ENCODE assay signal across 23 cellular contexts in genomic region chr5:169099801-169100734, GRCh38.
DNase-seq lines count a peak whose midpoint lies in the region; ATAC-seq, FAIRE-seq and TF ChIP-seq lines count a peak whose summit lies in the region.
"Had no signal": no experiment of that assay in that cellular context is flagged by ENCODE, and none has a peak within 500 bp of the region (broad histone marks: within the 10 kb centered on the region; RNA-seq: fewer than 3 reads in every experiment).

No MANE protein-coding gene starts in this region.

- BruUV-seq in HepG2 (replicated peaks; lab: Mats Ljungman, UMichigan) = no TSS peak

- 6% methylated on average over 10 of the region's 10 CpGs for WGBS in HepG2 (ENCODE audit: low lambda C conversion rate)
- 49% methylated on average over 9 of the region's 10 CpGs for WGBS in right lobe of liver (ENCODE audit: insufficient coverage, low coverage, low lambda C conversion rate, missing lambda C conversion rate)
- 56% methylated on average over 10 of the region's 10 CpGs for WGBS in right cardiac atrium
- WGBS in endodermal cell (ENCODE audit: insufficient coverage in 1 of 2, insufficient read length in 1 of 2), 2 experiments = 89 to 95% methylated on average over 6 to 9 of the region's 10 CpGs

- no peaks in the 10 kb centered on the region for H3K79me2 ChIP-seq in HepG2 (ENCODE audit: insufficient read depth, low read length)

- H3K27me3 Mint-ChIP-seq in endodermal cell (ENCODE audit: insufficient read depth) = peaks cover 41% of the 10 kb centered on the region

- peaks cover 31% of the 10 kb centered on the region for H3K4me1 Mint-ChIP-seq in endodermal cell
- H3K4me1 Mint-ChIP-seq: activated CD4-positive, alpha-beta T cell treated with anti-CD3 and anti-CD28 coated beads for 36 hours; activated naive CD4-positive, alpha-beta T cell treated with anti-CD3 and anti-CD28 coated beads, Interleukin-2, amount 50 U/mL, for 24 hours; immature natural killer cell; memory B cell had no signal

- POLR2A ChIA-PET in HepG2 (lab: Yijun Ruan, JAX) = no interaction called here

- no peak overlapping the region for H2AFZ ChIP-seq in HepG2 (ENCODE audit: low read length)

- no peak overlapping the region for H3K27ac Mint-ChIP-seq in endodermal cell
- H3K27ac Mint-ChIP-seq: activated CD4-positive, alpha-beta T cell treated with anti-CD3 and anti-CD28 coated beads for 36 hours; activated naive CD4-positive, alpha-beta T cell treated with anti-CD3 and anti-CD28 coated beads, Interleukin-2, amount 50 U/mL, for 24 hours; immature natural killer cell; memory B cell had no signal

- H3K36me3 ChIP-seq in HepG2 (replicated peaks in 1 of 2; ENCODE audit: control insufficient read depth in 1 of 2, insufficient read depth in 2 of 2, low read length in 2 of 2) (no peaks in the 10 kb centered on the region), right lobe of liver (no peaks in the 10 kb centered on the region), breast epithelium (no peaks in the 10 kb centered on the region), endodermal cell (ENCODE audit: control insufficient read depth, insufficient read depth, low read length) (no peaks in the 10 kb centered on the region)
- H3K36me3 ChIP-seq: transverse colon had no signal

- H3K9me3 ChIP-seq in HepG2 (ENCODE audit: low read length) = no peaks in the 10 kb centered on the region
- no peaks in the 10 kb centered on the region for H3K9me3 ChIP-seq in right lobe of liver
- no peaks in the 10 kb centered on the region for H3K9me3 ChIP-seq in breast epithelium
- H3K9me3 ChIP-seq in right cardiac atrium (ENCODE audit: control insufficient read depth, low read length) = no peaks in the 10 kb centered on the region
- H3K9me3 ChIP-seq in endodermal cell (ENCODE audit: control insufficient read depth, low read length) = no peaks in the 10 kb centered on the region
- H3K9me3 ChIP-seq: transverse colon had no signal

- CTCF ChIA-PET in HepG2 (lab: Yijun Ruan, JAX; ENCODE audit: low intra/inter-chr PET ratio, low total read pairs) = no interaction called here

- TF ChIP-seq POLR2A in HepG2 (IDR thresholded peaks at IDR 0.05; ENCODE audit: insufficient read depth in 1 of 2, low read depth in 2 of 2, low read length in 2 of 2) (no peak), right lobe of liver (IDR thresholded peaks at IDR 0.05) (no peak), breast epithelium (IDR thresholded peaks at IDR 0.05) (no peak)

- H3K27ac ChIP-seq in HepG2 (ENCODE audit: extremely low read length, insufficient read depth, low read length) (no peak overlapping the region), right lobe of liver (no peak overlapping the region), breast epithelium (peak overlapping the region; percentile 64 to 82), right cardiac atrium (ENCODE audit: low read length) (peak overlapping the region; percentile 66), endodermal cell (ENCODE audit: low read depth, low read length) (no peak overlapping the region)

- H3K9me3 Mint-ChIP-seq in endodermal cell = no peaks in the 10 kb centered on the region
- H3K9me3 Mint-ChIP-seq: activated naive CD4-positive, alpha-beta T cell treated with anti-CD3 and anti-CD28 coated beads, Interleukin-2, amount 50 U/mL, for 24 hours; nephron had no signal

- H3K9ac ChIP-seq in HepG2 (ENCODE audit: insufficient read depth, low read depth, low read length) (no peak overlapping the region), endodermal cell (ENCODE audit: extremely low read depth, low read length, poor library complexity, severe bottlenecking) (no peak overlapping the region)

- no peak for DNase-seq in HepG2 (ENCODE audit: low spot score)
- no peak for DNase-seq in right lobe of liver
- DNase-seq in breast epithelium (ENCODE audit: low spot score in 2 of 2) = peak in 1 of 2 donors; percentile 48
- no peak for DNase-seq in right cardiac atrium
- DNase-seq in endodermal cell = no peak
- DNase-seq in globus pallidus (ENCODE audit: low spot score) = no peak
- DNase-seq: activated CD4-positive, alpha-beta T cell treated with anti-CD3 and anti-CD28 coated beads for 36 hours; glutamatergic neuron; immature natural killer cell; KG1; NCI-H2227 treated with DMSO at 0.1 percent for 48 hours; retina; SHP77 treated with DMSO at 0.1 percent for 48 hours; stimulated activated CD4-positive, alpha-beta T cell treated with anti-CD3 and anti-CD28 coated beads, Interleukin-1b, Interleukin-23, amount 100 ng/mL, for 48 hours; T-helper 9 cell; transverse colon had no signal

- no peak for TF ChIP-seq EP300 in HepG2 (IDR thresholded peaks at IDR 0.05; ENCODE audit: low read depth in 2 of 2, low read length in 2 of 2)
- no peak for TF ChIP-seq EP300 in HepG2 (CRISPR knock-in tag; IDR thresholded peaks at IDR 0.05; ENCODE audit: borderline replicate concordance)

- no peak overlapping the region for H3K4me3 Mint-ChIP-seq in endodermal cell
- H3K4me3 Mint-ChIP-seq: activated CD4-positive, alpha-beta T cell treated with anti-CD3 and anti-CD28 coated beads for 36 hours; activated naive CD4-positive, alpha-beta T cell treated with anti-CD3 and anti-CD28 coated beads, Interleukin-2, amount 50 U/mL, for 24 hours; immature natural killer cell; memory B cell; nephron had no signal

- TF ChIP-seq CTCF in HepG2 (CRISPR knock-in tag; IDR thresholded peaks at IDR 0.05) = no peak
- no peak for TF ChIP-seq CTCF in right lobe of liver (IDR thresholded peaks at IDR 0.05)
- no peak for TF ChIP-seq CTCF in breast epithelium (IDR thresholded peaks at IDR 0.05)
- TF ChIP-seq CTCF in endodermal cell (conservative IDR thresholded peaks at IDR 0.05) = no peak

- H3K4me1 ChIP-seq in HepG2 (ENCODE audit: insufficient read depth, low read length) (no peaks in the 10 kb centered on the region), right lobe of liver (no peaks in the 10 kb centered on the region), breast epithelium (peaks cover 0 to 4% of the 10 kb centered on the region in 2 donors), right cardiac atrium (ENCODE audit: control insufficient read depth, insufficient read depth, low read length) (peaks cover 13% of the 10 kb centered on the region), endodermal cell (ENCODE audit: control insufficient read depth, insufficient read depth, low read length) (peaks cover 6% of the 10 kb centered on the region)

- intact Hi-C loops in HepG2 (cut with micrococcal nuclease; ENCODE audit: unreplicated experiment) = no loop called here
- intact Hi-C loops in right lobe of liver (cut with DNase I) = no loop called here
- intact Hi-C loops in breast epithelium (cut with DNase I; ENCODE audit: low total_unique reads) = no loop called here
- intact Hi-C loops in right cardiac atrium (cut with DNase I) = no loop called here

- FAIRE-seq in HepG2 (lab: Jason Lieb, UNC) = no peak
- FAIRE-seq: A204.1, G401.6 had no signal

- H3K36me3 Mint-ChIP-seq in endodermal cell (ENCODE audit: low read depth) = no peaks in the 10 kb centered on the region
- H3K36me3 Mint-ChIP-seq: activated naive CD4-positive, alpha-beta T cell treated with anti-CD3 and anti-CD28 coated beads, Interleukin-2, amount 50 U/mL, for 24 hours; memory B cell had no signal

- no peak overlapping the region for H3K4me2 ChIP-seq in HepG2 (ENCODE audit: low read depth, low read length)

- no peak for ATAC-seq in HepG2
- no peak for ATAC-seq in right lobe of liver
- ATAC-seq in right cardiac atrium = peak; percentile 30 to 61
- ATAC-seq in GM21390 (IDR thresholded peaks at IDR 0.05; ENCODE audit: unreplicated experiment) = no peak
- ATAC-seq in HG02885 (IDR thresholded peaks at IDR 0.05; ENCODE audit: poor library complexity, unreplicated experiment) = no peak
- ATAC-seq: activated CD4-positive, alpha-beta T cell treated with anti-CD3 and anti-CD28 coated beads for 36 hours had no signal

- no peak for TF ChIP-seq RAD21 in HepG2 (CRISPR knock-in tag; IDR thresholded peaks at IDR 0.05)

- H3K27me3 ChIP-seq in HepG2 (ENCODE audit: control insufficient read depth in 1 of 2, insufficient read depth in 2 of 2, low read length in 2 of 2) (peaks cover 0 to 2% of the 10 kb centered on the region in 2 experiments; a peak in 1 of 5 replicates), right lobe of liver (no peaks in the 10 kb centered on the region), breast epithelium (no peaks in the 10 kb centered on the region), right cardiac atrium (ENCODE audit: control insufficient read depth, insufficient read depth) (no peaks in the 10 kb centered on the region), endodermal cell (ENCODE audit: control insufficient read depth, insufficient read depth, low read length, poor library complexity, severe bottlenecking) (peaks cover 6% of the 10 kb centered on the region)
- H3K27me3 ChIP-seq: transverse colon had no signal

- in situ Hi-C loops in HepG2 (cut with HindIII; ENCODE audit: extremely low pct_ligation_motif_present, low pct_unique_long_range_greater_than_20kb) = no loop called here

- H4K20me1 ChIP-seq in HepG2 (ENCODE audit: insufficient read depth, low read length) = no peaks in the 10 kb centered on the region

- no peak overlapping the region for H3K4me3 ChIP-seq in HepG2 (replicated peaks in 1 of 3; ENCODE audit: insufficient read depth in 1 of 3, low read depth in 2 of 3, low read length in 3 of 3)
- H3K4me3 ChIP-seq in right lobe of liver = no peak overlapping the region
- H3K4me3 ChIP-seq in breast epithelium = no peak overlapping the region
- H3K4me3 ChIP-seq in right cardiac atrium (ENCODE audit: low read length) = no peak overlapping the region
- no peak overlapping the region for H3K4me3 ChIP-seq in endodermal cell (ENCODE audit: low read length)
- H3K4me3 ChIP-seq: transverse colon had no signal

TF ChIP-seq in HepG2, 621 proteins besides CTCF, POLR2A, EP300 and RAD21:
- TF ChIP-seq NFE2L2 (IDR thresholded peaks at IDR 0.05; ENCODE audit: low read length) = peak; percentile 41; the same call in 1 of the 2 replicates
- no peak for TF ChIP-seq ZNF660 (CRISPR knock-in tag; IDR thresholded peaks at IDR 0.05; ENCODE audit: borderline replicate concordance, low read depth)

Comparison
In these comparisons a context has a peak if more than half of its experiments do, and no peak if none do; other contexts are left out.
1. ATAC-seq: peak in right cardiac atrium (2 of 2); none in HepG2 (single experiment), right lobe of liver (0 of 4), GM21390 (single experiment) and HG02885 (single experiment).
2. H3K27ac ChIP-seq: peak in breast epithelium (2 of 2) and right cardiac atrium (single experiment); none in HepG2 (single experiment), right lobe of liver (0 of 3) and endodermal cell (single experiment).